26 cellular contexts compared by ENCODE assay signal in genomic region chr14:61500046-61500445, GRCh38.
DNase-seq lines count a peak whose midpoint lies in the region; ATAC-seq, FAIRE-seq and TF ChIP-seq lines count a peak whose summit lies in the region.
"Had no signal": no experiment of that assay in that cellular context is flagged by ENCODE, and none has a peak within 500 bp of the region (broad histone marks: within the 10 kb centered on the region; RNA-seq: fewer than 3 reads in every experiment).

No MANE protein-coding gene starts in this region.

- no peak overlapping the region for H3K4me3 Mint-ChIP-seq in activated CD8-positive, alpha-beta T cell treated with anti-CD3 and anti-CD28 coated beads for 36 hours
- H3K4me3 Mint-ChIP-seq in activated CD8-positive, alpha-beta T cell treated with anti-CD3 and anti-CD28 coated beads, Interleukin-2, amount 10 ng/mL, durations not matched to agents 7 days and 5 days: no peak overlapping the region
- no peak overlapping the region for H3K4me3 Mint-ChIP-seq in activated B cell treated with CpG ODN at 0.5 μM for 24 hours

- H2AFZ ChIP-seq in trophoblast cell (ENCODE audit: insufficient read depth, low read length, poor library complexity): no peak overlapping the region

- FAIRE-seq in GM12892 (lab: Jason Lieb, UNC): peak; percentile 44
- FAIRE-seq: A204.1, frontal cortex, islet of Langerhans, RCC 7860 had no signal

- intact Hi-C loops in activated CD8-positive, alpha-beta T cell treated with anti-CD3 and anti-CD28 coated beads for 36 hours (cut with micrococcal nuclease): loop anchor here (10.0 kb wide), 1 partner anchor 95 kb away; no protein-coding TSS in a partner anchor
- intact Hi-C loops in activated B cell treated with CpG ODN at 0.5 μM for 24 hours (cut with micrococcal nuclease): no loop called here

- no peak overlapping the region for H3K23ac ChIP-seq in trophoblast cell (ENCODE audit: low read length)

- H2AK5ac ChIP-seq in trophoblast cell (ENCODE audit: low read length): no peak overlapping the region

- H2BK12ac ChIP-seq in trophoblast cell (ENCODE audit: low read length): peak overlapping the region; percentile 76

- no peak for TF ChIP-seq POLR2A in GM12892 (IDR thresholded peaks at IDR 0.05; ENCODE audit: low read depth, low read length)

- H3K27ac Mint-ChIP-seq in activated CD8-positive, alpha-beta T cell treated with anti-CD3 and anti-CD28 coated beads for 36 hours: peak overlapping the region; percentile 100
- H3K27ac Mint-ChIP-seq in activated CD8-positive, alpha-beta T cell treated with anti-CD3 and anti-CD28 coated beads, Interleukin-2, amount 10 ng/mL, durations not matched to agents 7 days and 5 days: no peak overlapping the region
- peak overlapping the region; percentile 99 for H3K27ac Mint-ChIP-seq in activated B cell treated with CpG ODN at 0.5 μM for 24 hours
- H3K27ac Mint-ChIP-seq: activated T-helper 2 cell treated with anti-CD3 and anti-CD28 coated beads, Interferon-gamma antibody, Interleukin-2, Interleukin-4, amounts not matched to agents 10 μg/mL and 5 μg/mL and 100 μg/mL, durations not matched to agents 14 hours and 24 hours and 36 hours had no signal

- no peak overlapping the region for H2BK5ac ChIP-seq in trophoblast cell (ENCODE audit: low read depth, low read length, poor library complexity)

- peaks cover 5 to 6% of the 10 kb centered on the region in 2 experiments for H3K36me3 ChIP-seq in trophoblast cell (ENCODE audit: control insufficient read depth in 1 of 2, insufficient read depth in 2 of 2, low read length in 2 of 2)
- H3K36me3 ChIP-seq: BE2C, cardiac muscle cell, SJSA1 had no signal

- no peak for ATAC-seq in activated CD8-positive, alpha-beta T cell treated with anti-CD3 and anti-CD28 coated beads for 36 hours
- no peak for ATAC-seq in activated CD8-positive, alpha-beta T cell treated with anti-CD3 and anti-CD28 coated beads, Interleukin-2, amount 10 ng/mL, durations not matched to agents 7 days and 5 days
- ATAC-seq in activated B cell treated with CpG ODN at 0.5 μM for 24 hours (ENCODE audit: low read depth) (no peak), HG02870 (IDR thresholded peaks at IDR 0.05; ENCODE audit: unreplicated experiment) (no peak)
- ATAC-seq: mucosa of descending colon had no signal

- WGBS in trophoblast cell (ENCODE audit: extremely low coverage, insufficient coverage, insufficient read length): no CpG with 5 or more reads among the region's 6 CpGs

- H3K4me3 ChIP-seq in trophoblast cell (ENCODE audit: low read depth, low read length): no peak overlapping the region
- H3K4me3 ChIP-seq: cardiac muscle cell, mucosa of descending colon, SJSA1, smooth muscle cell had no signal

- no peaks in the 10 kb centered on the region for H3K9me3 ChIP-seq in trophoblast cell (ENCODE audit: insufficient read depth, low read depth, low read length)
- H3K9me3 ChIP-seq: BE2C, mucosa of descending colon, SJSA1 had no signal

- no peak overlapping the region for H3K4ac ChIP-seq in trophoblast cell (ENCODE audit: low read depth, low read length)

- H3K14ac ChIP-seq in trophoblast cell (ENCODE audit: low read length): no peak overlapping the region

- H3K36me3 Mint-ChIP-seq in activated CD8-positive, alpha-beta T cell treated with anti-CD3 and anti-CD28 coated beads for 36 hours (ENCODE audit: low read depth): peaks cover 76% of the 10 kb centered on the region
- peaks cover 90% of the 10 kb centered on the region for H3K36me3 Mint-ChIP-seq in activated CD8-positive, alpha-beta T cell treated with anti-CD3 and anti-CD28 coated beads, Interleukin-2, amount 10 ng/mL, durations not matched to agents 7 days and 5 days (ENCODE audit: low read depth)
- H3K36me3 Mint-ChIP-seq in activated B cell treated with CpG ODN at 0.5 μM for 24 hours (ENCODE audit: low read depth): no peaks in the 10 kb centered on the region

- H3K27me3 Mint-ChIP-seq in activated CD8-positive, alpha-beta T cell treated with anti-CD3 and anti-CD28 coated beads for 36 hours: no peaks in the 10 kb centered on the region
- no peaks in the 10 kb centered on the region for H3K27me3 Mint-ChIP-seq in activated CD8-positive, alpha-beta T cell treated with anti-CD3 and anti-CD28 coated beads, Interleukin-2, amount 10 ng/mL, durations not matched to agents 7 days and 5 days (ENCODE audit: low read depth)
- H3K27me3 Mint-ChIP-seq in activated B cell treated with CpG ODN at 0.5 μM for 24 hours: no peaks in the 10 kb centered on the region

- DNase-seq in activated CD8-positive, alpha-beta T cell treated with anti-CD3 and anti-CD28 coated beads for 36 hours: no peak
- no peak for DNase-seq in activated CD8-positive, alpha-beta T cell treated with anti-CD3 and anti-CD28 coated beads, Interleukin-2, amount 10 ng/mL, durations not matched to agents 7 days and 5 days
- DNase-seq in GM12892 (ENCODE audit: insufficient read length) (no peak), activated B cell treated with CpG ODN at 0.5 μM for 24 hours (no peak), trophoblast cell (no peak), cortex of kidney (lab: John Stamatoyannopoulos, UW) (no peak)
- DNase-seq in activated CD4-positive, alpha-beta T cell treated with anti-CD3 and anti-CD28 coated beads, Interleukin-2, amount 50 U/mL, for 1 hour: no peak
- DNase-seq: amygdala; BE2C; GDM1; hippocampal formation; IMR-90; mucosa of descending colon; NCI-H187; NCI-H2227 treated with DMSO at 0.1 percent for 48 hours; stimulated activated CD4-positive, alpha-beta T cell treated with anti-CD3 and anti-CD28 coated beads, Interleukin-4, amount 100 ng/mL, for 1 hour; T-helper 2 cell had no signal

- CTCF ChIA-PET in activated CD8-positive, alpha-beta T cell treated with anti-CD3 and anti-CD28 coated beads for 36 hours (lab: Charles Lee): interaction anchor here (1.3 to 8.8 kb wide), 3 partner anchors 9 to 23 kb away, joined by 3 to 94 read pairs (median 3); no protein-coding TSS in a partner anchor
- CTCF ChIA-PET in activated CD8-positive, alpha-beta T cell treated with anti-CD3 and anti-CD28 coated beads, Interleukin-2, amount 10 ng/mL, durations not matched to agents 7 days and 5 days (lab: Charles Lee): interaction anchor here (0.6 to 10.2 kb wide), 6 partner anchors 16 to 338 kb away, joined by 3 to 88 read pairs (median 4); no protein-coding TSS in a partner anchor
- CTCF ChIA-PET in activated B cell treated with CpG ODN at 0.5 μM for 24 hours (lab: Charles Lee): interaction anchor here (0.6 to 7.9 kb wide), 8 partner anchors 23 to 231 kb away, joined by 3 to 83 read pairs (median 3); no protein-coding TSS in a partner anchor

- no peak for TF ChIP-seq CTCF in activated CD8-positive, alpha-beta T cell treated with anti-CD3 and anti-CD28 coated beads for 36 hours (IDR thresholded peaks at IDR 0.05)
- no peak for TF ChIP-seq CTCF in activated B cell treated with CpG ODN at 0.5 μM for 24 hours (IDR thresholded peaks at IDR 0.05)

- H4K91ac ChIP-seq in trophoblast cell (ENCODE audit: low read depth, low read length): no peak overlapping the region

- H3K4me2 ChIP-seq in trophoblast cell (ENCODE audit: low read length): no peak overlapping the region
- H3K4me2 ChIP-seq: smooth muscle cell had no signal

- H3K27ac ChIP-seq in trophoblast cell (ENCODE audit: low read depth, low read length): no peak overlapping the region
- H3K27ac ChIP-seq: cardiac muscle cell, SJSA1 had no signal

- H3K4me1 ChIP-seq in trophoblast cell (ENCODE audit: control insufficient read depth in 1 of 2, insufficient read depth in 2 of 2, low read length in 2 of 2): peaks cover 8 to 17% of the 10 kb centered on the region in 2 experiments
- H3K4me1 ChIP-seq: BE2C had no signal

- no peak overlapping the region for H4K12ac ChIP-seq in trophoblast cell (ENCODE audit: low read depth, low read length)

- POLR2A ChIA-PET in activated CD8-positive, alpha-beta T cell treated with anti-CD3 and anti-CD28 coated beads for 36 hours (lab: Charles Lee): interaction anchor here (1.0 to 8.6 kb wide), 3 partner anchors 9 to 22 kb away, joined by 3 to 100 read pairs (median 12); no protein-coding TSS in a partner anchor
- POLR2A ChIA-PET in activated CD8-positive, alpha-beta T cell treated with anti-CD3 and anti-CD28 coated beads, Interleukin-2, amount 10 ng/mL, durations not matched to agents 7 days and 5 days (lab: Charles Lee): no interaction called here
- POLR2A ChIA-PET in activated B cell treated with CpG ODN at 0.5 μM for 24 hours (lab: Charles Lee): interaction anchor here (0.7 to 5.7 kb wide), 7 partner anchors 11 to 338 kb away, joined by 3 to 60 read pairs (median 8); partner anchors contain the start of gene HIF1A

- peaks cover 89% of the 10 kb centered on the region for H3K4me1 Mint-ChIP-seq in activated CD8-positive, alpha-beta T cell treated with anti-CD3 and anti-CD28 coated beads for 36 hours (ENCODE audit: low read depth)
- peaks cover 73% of the 10 kb centered on the region for H3K4me1 Mint-ChIP-seq in activated CD8-positive, alpha-beta T cell treated with anti-CD3 and anti-CD28 coated beads, Interleukin-2, amount 10 ng/mL, durations not matched to agents 7 days and 5 days (ENCODE audit: low read depth)
- H3K4me1 Mint-ChIP-seq in activated B cell treated with CpG ODN at 0.5 μM for 24 hours: peaks cover 70% of the 10 kb centered on the region

- H3K79me2 ChIP-seq in trophoblast cell (ENCODE audit: control insufficient read depth, insufficient read depth, low read length, poor library complexity): peaks cover 1% of the 10 kb centered on the region

- no peaks in the 10 kb centered on the region for H3K27me3 ChIP-seq in trophoblast cell (ENCODE audit: insufficient read depth, low read length)
- H3K27me3 ChIP-seq: BE2C, cardiac muscle cell, SJSA1 had no signal

- peaks cover 4% of the 10 kb centered on the region for H3K9me3 Mint-ChIP-seq in activated CD8-positive, alpha-beta T cell treated with anti-CD3 and anti-CD28 coated beads for 36 hours
- H3K9me3 Mint-ChIP-seq in activated CD8-positive, alpha-beta T cell treated with anti-CD3 and anti-CD28 coated beads, Interleukin-2, amount 10 ng/mL, durations not matched to agents 7 days and 5 days (ENCODE audit: insufficient read depth): peaks cover 6% of the 10 kb centered on the region
- peaks cover 2% of the 10 kb centered on the region for H3K9me3 Mint-ChIP-seq in activated B cell treated with CpG ODN at 0.5 μM for 24 hours

- peak overlapping the region; percentile 55 for H3K18ac ChIP-seq in trophoblast cell (ENCODE audit: low read length)

- H3K79me1 ChIP-seq in trophoblast cell (ENCODE audit: low read length): peaks cover 22% of the 10 kb centered on the region

- peak overlapping the region; percentile 21 for H4K8ac ChIP-seq in trophoblast cell (ENCODE audit: low read depth, low read length)

- H3K9ac ChIP-seq in trophoblast cell (ENCODE audit: low read length): no peak overlapping the region

- H2BK120ac ChIP-seq in trophoblast cell (ENCODE audit: insufficient read depth, low read length, poor library complexity): no peak overlapping the region
